ENCODE assay signal across 1 cellular context in the genomic region with DNA sequence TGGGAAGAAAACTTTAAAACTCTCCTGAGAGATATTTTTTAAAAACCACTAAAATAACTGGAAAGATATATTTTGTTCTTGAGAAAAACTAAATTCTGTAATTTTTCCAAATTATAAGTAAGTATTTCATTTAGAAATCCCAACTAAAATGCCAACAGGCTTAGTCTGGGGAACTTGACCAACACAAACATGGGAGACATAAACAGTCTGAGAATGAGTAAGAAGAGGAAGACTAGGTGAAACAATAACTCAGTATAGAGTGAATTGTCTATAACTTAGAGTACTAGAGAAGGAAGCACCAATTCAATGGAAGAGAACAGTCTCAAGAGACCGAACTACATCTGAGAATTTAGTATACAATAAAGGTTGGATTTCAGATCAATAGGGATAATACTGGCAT.
TF ChIP-seq lines count a peak whose summit lies in the region.

No MANE protein-coding gene starts in this region.

TF ChIP-seq in A549, 52 proteins besides CTCF, POLR2A, EP300 and RAD21 (continued from another document):
- TF ChIP-seq PHF8 (IDR thresholded peaks at IDR 0.05; ENCODE audit: borderline replicate concordance, low read depth) (no peak), E2F6 (IDR thresholded peaks at IDR 0.05; ENCODE audit: borderline replicate concordance, low read depth) (no peak), ZNF302 (CRISPR knock-in tag; IDR thresholded peaks at IDR 0.05) (no peak), MYC (IDR thresholded peaks at IDR 0.05; ENCODE audit: borderline replicate concordance, low read length) (no peak), FOSL2 (IDR thresholded peaks at IDR 0.05) (no peak), FOSL2 (CRISPR knock-in tag; IDR thresholded peaks at IDR 0.05) (no peak), HOXB5 (CRISPR knock-in tag; IDR thresholded peaks at IDR 0.05) (no peak), HDAC2 (IDR thresholded peaks at IDR 0.05) (no peak)
